In the genomic region with DNA sequence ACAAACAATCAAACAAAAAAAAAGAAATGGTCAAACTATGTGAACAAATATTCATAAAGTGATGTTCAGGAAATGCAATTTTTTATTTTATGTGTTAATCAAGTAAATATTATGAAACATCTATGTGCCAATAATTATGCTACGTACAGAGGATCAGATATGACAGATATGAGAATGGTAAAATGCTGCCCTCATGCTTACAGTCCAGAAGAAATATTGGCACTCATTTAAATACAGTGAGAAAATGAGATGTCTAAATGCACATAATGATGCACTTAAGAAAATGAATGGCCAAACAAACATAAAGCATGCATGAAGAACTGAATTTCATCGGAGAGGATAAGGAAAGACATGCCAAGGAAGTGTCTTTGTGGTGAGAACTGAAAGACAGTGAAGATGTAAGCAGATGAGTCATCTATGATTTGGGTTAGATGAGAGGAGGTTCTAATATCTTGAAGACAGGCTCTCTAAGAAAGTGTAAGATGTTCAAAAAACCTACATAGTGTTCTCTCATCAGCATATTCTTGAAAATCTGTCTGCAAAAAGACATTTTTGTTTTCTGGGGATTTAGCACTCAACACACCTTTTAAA, we compare ENCODE assay signal across 14 cellular contexts.
DNase-seq lines count a peak whose midpoint lies in the region; ATAC-seq and TF ChIP-seq lines count a peak whose summit lies in the region.
"Had no signal": no experiment of that assay in that cellular context is flagged by ENCODE, and none has a peak within 500 bp of the region (broad histone marks: within the 10 kb centered on the region; RNA-seq: fewer than 3 reads in every experiment).

No MANE protein-coding gene starts in this region.

- DNase-seq in foreskin keratinocyte (peak; percentile 30 to 55), gastrocnemius medialis (no peak), HCEC 1CT (no peak)
- no peak for DNase-seq in activated CD8-positive, alpha-beta memory T cell treated with anti-CD3 and anti-CD28 coated beads, Interleukin-2, amount 50 U/mL, for 48 hours
- DNase-seq: activated T-cell treated with anti-CD3 and anti-CD28 coated beads, Interleukin-2, amount 50 U/mL, for 72 hours; cerebellar nuclear complex; left cardiac atrium had no signal

- no peaks in the 10 kb centered on the region for H3K27me3 ChIP-seq in foreskin keratinocyte
- H3K27me3 ChIP-seq in gastrocnemius medialis = no peaks in the 10 kb centered on the region
- H3K27me3 ChIP-seq: neutrophil had no signal

- TF ChIP-seq CTCF in foreskin keratinocyte (conservative IDR thresholded peaks at IDR 0.05) (no peak), gastrocnemius medialis (IDR thresholded peaks at IDR 0.05 in 4 of 5, conservative IDR thresholded peaks at IDR 0.05 in 1 of 5) (no peak)

- intact Hi-C loops in gastrocnemius medialis (cut with DNase I; ENCODE audit: low total_unique reads) = no loop called here

- H3K27ac ChIP-seq in foreskin keratinocyte (no peak overlapping the region), gastrocnemius medialis (no peak overlapping the region)
- H3K27ac ChIP-seq: C4-2B, neutrophil had no signal

- in situ Hi-C loops in gastrocnemius medialis (cut with MboI; ENCODE audit: low sequenced_read_pairs in 4 of 4) = no loop called here

- H3K36me3 ChIP-seq in gastrocnemius medialis = no peaks in the 10 kb centered on the region
- H3K36me3 ChIP-seq: neutrophil had no signal

- H3K4me1 ChIP-seq in foreskin keratinocyte = peaks cover 4% of the 10 kb centered on the region
- no peaks in the 10 kb centered on the region for H3K4me1 ChIP-seq in gastrocnemius medialis

- H3K9me3 ChIP-seq in gastrocnemius medialis = no peaks in the 10 kb centered on the region
- H3K9me3 ChIP-seq: neutrophil had no signal

- ATAC-seq in GM18861 (IDR thresholded peaks at IDR 0.05; ENCODE audit: unreplicated experiment) (peak; percentile 49), HG02571 (IDR thresholded peaks at IDR 0.05; ENCODE audit: unreplicated experiment) (peak; percentile 59), HG03565 (IDR thresholded peaks at IDR 0.05; ENCODE audit: unreplicated experiment) (peak; percentile 100), foreskin keratinocyte (peak; percentile 89), gastrocnemius medialis (no peak), HG02840 (IDR thresholded peaks at IDR 0.05; ENCODE audit: low FRiP score, unreplicated experiment) (no peak)
- ATAC-seq: left cardiac atrium, Panc1 had no signal

- TF ChIP-seq POLR2A in gastrocnemius medialis (IDR thresholded peaks at IDR 0.05) = no peak

- H3K4me3 ChIP-seq in gastrocnemius medialis = no peak overlapping the region

Comparison
In these comparisons a context has a peak if more than half of its experiments do, and no peak if none do; other contexts are left out.
1. ATAC-seq: peak in GM18861 (single experiment), HG02571 (single experiment), HG03565 (single experiment) and foreskin keratinocyte (single experiment); none in gastrocnemius medialis (0 of 2) and HG02840 (single experiment).
2. DNase-seq: peak in foreskin keratinocyte (2 of 2); none in gastrocnemius medialis (0 of 2), HCEC 1CT (single experiment) and activated CD8-positive, alpha-beta memory T cell treated with anti-CD3 and anti-CD28 coated beads, Interleukin-2, amount 50 U/mL, for 48 hours (single experiment).